In the genomic region with DNA sequence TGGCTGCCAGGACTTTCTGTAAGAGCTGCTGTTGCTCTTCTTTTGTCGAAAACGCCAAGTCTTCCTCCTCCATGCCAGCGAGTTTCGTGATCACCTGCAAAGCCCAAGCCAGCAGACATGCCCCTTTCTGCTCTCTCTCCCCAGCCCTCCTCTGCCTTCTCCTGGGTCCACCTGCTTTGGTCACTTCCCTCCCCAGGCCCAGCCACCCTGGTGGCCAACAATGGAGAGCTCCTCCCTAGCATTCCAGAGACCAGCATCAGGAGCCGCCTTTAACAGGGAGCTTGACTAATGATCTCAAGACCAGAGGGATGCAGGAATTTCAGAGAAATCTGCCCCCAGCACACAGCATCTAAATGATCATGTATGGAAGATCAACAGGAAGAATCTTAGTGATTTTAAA, we compare ENCODE assay signal across 27 cellular contexts. TPM values are rescaled to one million over a fixed set of nuclear protein-coding genes. Genes with fewer than 3 reads are reported as not detected.
"Had no signal": no experiment of that assay in that cellular context is flagged by ENCODE, and none has a peak within 500 bp of the region (broad histone marks: within the 10 kb centered on the region; RNA-seq: fewer than 3 reads in every experiment).

No MANE protein-coding gene starts in this region.

- DNase-seq: colonic mucosa; effector CD4-positive, alpha-beta T cell; gastrocnemius medialis; glutamatergic neuron; immature natural killer cell; kidney; left cardiac atrium; left ventricle myocardium inferior; lower lobe of right lung; mesenchymal stem cell; naive B cell; occipital lobe; pancreas; right cardiac atrium; small intestine; stimulated activated CD4-positive, alpha-beta T cell treated with anti-CD3 and anti-CD28 coated beads, Interleukin-4, amount 100 ng/mL, for 1 hour; stimulated activated CD8-positive, alpha-beta memory T cell treated with anti-CD3 and anti-CD28 coated beads, Interleukin-4, amount 100 ng/mL, for 48 hours; stomach; substantia nigra; transverse colon had no signal

- H3K4me1 ChIP-seq: colonic mucosa, esophagus muscularis mucosa, gastrocnemius medialis, lower lobe of right lung, pancreas, stomach, transverse colon had no signal

- H3K27ac Mint-ChIP-seq: progenitor cell of endocrine pancreas; stimulated activated memory B cell treated with anti-CD40 and anti-IgM and Interleukin-4, amounts not matched to agents 10 μg/mL and 1 μg/mL and 100 μg/mL, for 72 hours had no signal

- H3K27me3 ChIP-seq: colonic mucosa, esophagus muscularis mucosa, gastrocnemius medialis, pancreas, stomach, transverse colon had no signal

- H3K27ac ChIP-seq: colonic mucosa, epithelial cell of prostate, esophagus muscularis mucosa, gastrocnemius medialis, left ventricle myocardium inferior, lower lobe of right lung, pancreas, stomach, thoracic aorta, transverse colon had no signal

- H3K4me3 Mint-ChIP-seq: immature natural killer cell; naive B cell; stimulated activated memory B cell treated with anti-CD40 and anti-IgM and Interleukin-4, amounts not matched to agents 10 μg/mL and 1 μg/mL and 100 μg/mL, for 72 hours had no signal

- H3K9me3 ChIP-seq: colonic mucosa, esophagus muscularis mucosa, gastrocnemius medialis, left ventricle myocardium inferior, lower lobe of right lung, pancreas, stomach, thoracic aorta, transverse colon had no signal

- H3K9me3 Mint-ChIP-seq: immature natural killer cell; naive B cell; stimulated activated memory B cell treated with anti-CD40 and anti-IgM and Interleukin-4, amounts not matched to agents 10 μg/mL and 1 μg/mL and 100 μg/mL, for 72 hours had no signal

- H3K4me3 ChIP-seq: colonic mucosa, esophagus muscularis mucosa, gastrocnemius medialis, left ventricle myocardium inferior, lower lobe of right lung, pancreas, stomach, thoracic aorta, transverse colon had no signal

- H3K4me1 Mint-ChIP-seq: immature natural killer cell; naive B cell; stimulated activated memory B cell treated with anti-CD40 and anti-IgM and Interleukin-4, amounts not matched to agents 10 μg/mL and 1 μg/mL and 100 μg/mL, for 72 hours had no signal

- H3K27me3 Mint-ChIP-seq: naive B cell; progenitor cell of endocrine pancreas; stimulated activated memory B cell treated with anti-CD40 and anti-IgM and Interleukin-4, amounts not matched to agents 10 μg/mL and 1 μg/mL and 100 μg/mL, for 72 hours had no signal

RNA-seq across cellular contexts. Expression of gene CYP27C1, which starts 39.3 kb away (rescaled TPM):
- total RNA-seq: cardiac septum, dermis microvascular lymphatic vessel endothelial cell, gastrocnemius medialis, lower lobe of right lung had no signal
